In genomic region chr7:2353650-2354172, GRCh38 we compare ENCODE assay signal across 8 cellular contexts. TPM values are rescaled to one million over a fixed set of nuclear protein-coding genes. Genes with fewer than 3 reads are reported as not detected.
DNase-seq lines count a peak whose midpoint lies in the region; ATAC-seq and TF ChIP-seq lines count a peak whose summit lies in the region.

No MANE protein-coding gene starts in this region.

- TF ChIP-seq CTCF in C4-2B (conservative IDR thresholded peaks at IDR 0.05) (no peak), epithelial cell of proximal tubule (conservative IDR thresholded peaks at IDR 0.05; ENCODE audit: low read depth, low read length) (no peak)

- peaks cover 8 to 29% of the 10 kb centered on the region in 2 donors for H3K4me1 ChIP-seq in muscle layer of duodenum (ENCODE audit: control insufficient read depth in 1 of 2, insufficient read depth in 2 of 2, low read length in 2 of 2)

- ATAC-seq in GM19035 (IDR thresholded peaks at IDR 0.05; ENCODE audit: unreplicated experiment): peak; percentile 57
- peak; percentile 53 for ATAC-seq in HG03280 (IDR thresholded peaks at IDR 0.05; ENCODE audit: unreplicated experiment)

- H3K4me3 ChIP-seq in epithelial cell of proximal tubule (ENCODE audit: low read depth, low read length) (peak overlapping the region; percentile 97), muscle layer of duodenum (ENCODE audit: low read depth in 1 of 2, low read length in 2 of 2) (peak overlapping the region; percentile 79 to 99)

- H3K36me3 ChIP-seq in muscle layer of duodenum (ENCODE audit: control insufficient read depth in 1 of 2, insufficient read depth in 2 of 2, low read length in 2 of 2): peaks cover 8 to 11% of the 10 kb centered on the region in 2 donors

- peak; percentile 95 for DNase-seq in NCI-H69 (lab: John Stamatoyannopoulos, UW)
- peak; percentile 92 for DNase-seq in activated CD8-positive, alpha-beta memory T cell treated with anti-CD3 and anti-CD28 coated beads, Interleukin-2, amount 50 U/mL, for 4 hours
- DNase-seq in epithelial cell of proximal tubule (ENCODE audit: low read depth): no peak
- DNase-seq in stimulated activated CD8-positive, alpha-beta memory T cell treated with anti-CD3 and anti-CD28 coated beads, Interleukin-7, amount 100 ng/mL, for 48 hours (ENCODE audit: extremely low read depth in 1 of 2, low read depth in 1 of 2): peak; percentile 77 to 84

- peak overlapping the region; percentile 99 for H3K27ac ChIP-seq in C4-2B
- H3K27ac ChIP-seq in muscle layer of duodenum (ENCODE audit: low read length): peak overlapping the region; percentile 100

- no peaks in the 10 kb centered on the region for H3K27me3 ChIP-seq in muscle layer of duodenum (ENCODE audit: low read depth, low read length)

- H3K9me3 ChIP-seq in muscle layer of duodenum (ENCODE audit: control insufficient read depth in 1 of 2, low read length in 2 of 2): no peaks in the 10 kb centered on the region

RNA-seq across cellular contexts. Expression of gene EIF3B, which starts 0.9 kb away (rescaled TPM):
- total RNA-seq in epithelial cell of proximal tubule: 161 and 244 TPM in 2 replicates

RNA-seq across cellular contexts. Expression of gene SNX8, which starts 39.5 kb away (rescaled TPM):
- 9.0 and 36.4 TPM in 2 replicates for total RNA-seq in epithelial cell of proximal tubule

RNA-seq across cellular contexts. Expression of gene CHST12, which starts 49.7 kb away (rescaled TPM):
- 7.2 and 10.6 TPM in 2 replicates for total RNA-seq in epithelial cell of proximal tubule
